10 cellular contexts compared by ENCODE assay signal in the genomic region with DNA sequence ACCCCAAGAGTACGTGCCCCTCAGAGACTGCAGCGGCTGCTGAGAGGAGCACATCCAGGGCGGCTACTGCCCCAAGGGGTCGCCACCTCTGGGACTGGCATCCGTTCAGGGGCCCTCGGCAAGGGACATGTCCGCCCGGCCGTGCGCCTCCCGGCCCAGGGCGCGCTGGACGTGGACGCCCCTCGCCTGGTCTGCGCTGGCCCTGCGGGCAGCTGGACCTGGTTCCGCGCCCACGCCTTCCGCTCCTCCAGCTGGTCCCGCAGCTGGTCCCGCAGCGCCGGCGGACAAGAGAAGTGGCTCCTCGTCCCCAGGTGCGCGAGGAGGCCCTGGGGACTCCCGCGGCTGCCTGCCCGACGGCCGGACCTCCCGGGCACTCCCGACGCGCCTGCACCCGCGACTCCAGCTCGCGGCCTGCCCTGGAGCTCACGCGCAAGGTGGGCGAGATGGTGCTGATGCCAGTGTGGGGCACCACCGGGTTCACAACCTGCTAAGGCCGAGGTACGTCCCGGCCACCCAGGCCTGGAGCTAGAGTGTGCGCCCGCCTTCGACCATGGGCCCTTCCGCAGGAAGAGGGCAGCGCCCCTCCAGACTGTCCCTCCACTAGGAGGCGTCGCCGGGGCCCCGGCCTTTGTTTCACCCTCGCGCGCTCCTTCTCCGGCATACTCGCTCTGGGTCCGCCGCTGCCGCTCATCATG. TPM values are rescaled to one million over a fixed set of nuclear protein-coding genes. Genes with fewer than 3 reads are reported as not detected.
DNase-seq lines count a peak whose midpoint lies in the region; ATAC-seq and TF ChIP-seq lines count a peak whose summit lies in the region.
"Had no signal": no experiment of that assay in that cellular context is flagged by ENCODE, and none has a peak within 500 bp of the region (broad histone marks: within the 10 kb centered on the region; RNA-seq: fewer than 3 reads in every experiment).

No MANE protein-coding gene starts in this region.

- no peaks in the 10 kb centered on the region for H3F3A ChIP-seq in neural progenitor cell (ENCODE audit: low read depth)

- intact Hi-C loops in dendritic cell treated with granulocyte-macrophage colony-stimulating factor and Interleukin-4, amounts not matched to agents 40 ng/mL and 50 ng/mL, for 4 days (cut with micrococcal nuclease): no loop called here
- intact Hi-C loops in lower lobe of right lung (cut with DNase I): loop anchor here (10.0 kb wide), 1 partner anchor 71 kb away; no protein-coding TSS in a partner anchor

- no peaks in the 10 kb centered on the region for H3K9me3 ChIP-seq in lower lobe of right lung
- H3K9me3 ChIP-seq in thoracic aorta: no peaks in the 10 kb centered on the region
- no peaks in the 10 kb centered on the region for H3K9me3 ChIP-seq in neural progenitor cell (ENCODE audit: low read depth)

- peak; percentile 49 to 50 for ATAC-seq in activated CD4-positive, CD25-positive, alpha-beta regulatory T cell treated with anti-CD3 and anti-CD28 coated beads, Interleukin-2, amount 50 U/mL, for 24 hours
- ATAC-seq in lower lobe of right lung (peak; percentile 39 to 43), thoracic aorta (ENCODE audit: insufficient number of reproducible peaks, low FRiP score, low read depth) (no peak), HG02938 (IDR thresholded peaks at IDR 0.05; ENCODE audit: unreplicated experiment) (no peak), HG03095 (IDR thresholded peaks at IDR 0.05; ENCODE audit: unreplicated experiment) (no peak)
- ATAC-seq: Panc1 had no signal

- H3K27ac ChIP-seq in lower lobe of right lung (no peak overlapping the region), thoracic aorta (no peak overlapping the region), neural progenitor cell (no peak overlapping the region)

- TF ChIP-seq CTCF in lower lobe of right lung (IDR thresholded peaks at IDR 0.05): no peak
- TF ChIP-seq CTCF in thoracic aorta (IDR thresholded peaks at IDR 0.05): no peak
- no peak for TF ChIP-seq CTCF in neural progenitor cell (IDR thresholded peaks at IDR 0.05)

- no peaks in the 10 kb centered on the region for H3K9me3 Mint-ChIP-seq in dendritic cell treated with granulocyte-macrophage colony-stimulating factor and Interleukin-4, amounts not matched to agents 40 ng/mL and 50 ng/mL, for 4 days
- peaks cover 44% of the 10 kb centered on the region for H3K9me3 Mint-ChIP-seq in neural progenitor cell

- H3K4me3 Mint-ChIP-seq in dendritic cell treated with granulocyte-macrophage colony-stimulating factor and Interleukin-4, amounts not matched to agents 40 ng/mL and 50 ng/mL, for 4 days: peak overlapping the region; percentile 9
- H3K4me3 Mint-ChIP-seq in neural progenitor cell: no peak overlapping the region

- H3K36me3 Mint-ChIP-seq in dendritic cell treated with granulocyte-macrophage colony-stimulating factor and Interleukin-4, amounts not matched to agents 40 ng/mL and 50 ng/mL, for 4 days (ENCODE audit: low read depth): no peaks in the 10 kb centered on the region
- H3K36me3 Mint-ChIP-seq in neural progenitor cell: peaks cover 29% of the 10 kb centered on the region

- peaks cover 13% of the 10 kb centered on the region for H3K4me1 ChIP-seq in lower lobe of right lung
- H3K4me1 ChIP-seq in thoracic aorta (ENCODE audit: control insufficient read depth in 1 of 2, low read depth in 2 of 2): peaks cover 0 to 9% of the 10 kb centered on the region in 2 donors
- H3K4me1 ChIP-seq in neural progenitor cell: no peaks in the 10 kb centered on the region

- H3K4me2 ChIP-seq in neural progenitor cell: no peak overlapping the region

- peak overlapping the region; percentile 44 for H3K4me3 ChIP-seq in lower lobe of right lung
- H3K4me3 ChIP-seq in thoracic aorta: peak overlapping the region; percentile 56
- no peak overlapping the region for H3K4me3 ChIP-seq in neural progenitor cell

- H3K9ac ChIP-seq in neural progenitor cell: no peak overlapping the region

- H3K4me1 Mint-ChIP-seq in dendritic cell treated with granulocyte-macrophage colony-stimulating factor and Interleukin-4, amounts not matched to agents 40 ng/mL and 50 ng/mL, for 4 days (ENCODE audit: low read depth): no peaks in the 10 kb centered on the region
- H3K4me1 Mint-ChIP-seq in neural progenitor cell: no peaks in the 10 kb centered on the region

- no peaks in the 10 kb centered on the region for H3K79me2 ChIP-seq in neural progenitor cell (ENCODE audit: low read depth)

- H3K27me3 ChIP-seq in lower lobe of right lung (ENCODE audit: low read depth) (peaks cover 6% of the 10 kb centered on the region), thoracic aorta (replicated peaks; ENCODE audit: insufficient read depth) (no peaks in the 10 kb centered on the region), neural progenitor cell (no peaks in the 10 kb centered on the region)

- no peak overlapping the region for H2AFZ ChIP-seq in neural progenitor cell (replicated peaks)

- no peak overlapping the region for H3K27ac Mint-ChIP-seq in dendritic cell treated with granulocyte-macrophage colony-stimulating factor and Interleukin-4, amounts not matched to agents 40 ng/mL and 50 ng/mL, for 4 days
- H3K27ac Mint-ChIP-seq in neural progenitor cell: no peak overlapping the region

- H3K36me3 ChIP-seq in lower lobe of right lung: no peaks in the 10 kb centered on the region
- H3K36me3 ChIP-seq in thoracic aorta: no peaks in the 10 kb centered on the region
- no peaks in the 10 kb centered on the region for H3K36me3 ChIP-seq in neural progenitor cell

- no peaks in the 10 kb centered on the region for H4K20me1 ChIP-seq in neural progenitor cell (ENCODE audit: low read depth)

- DNase-seq in activated CD4-positive, CD25-positive, alpha-beta regulatory T cell treated with anti-CD3 and anti-CD28 coated beads, Interleukin-2, amount 50 U/mL, for 72 hours: no peak
- DNase-seq in lower lobe of right lung (no peak), thoracic aorta (ENCODE audit: low spot score) (no peak), neural progenitor cell (ENCODE audit: low spot score) (no peak)
- DNase-seq: midbrain had no signal

- H3K27me3 Mint-ChIP-seq in dendritic cell treated with granulocyte-macrophage colony-stimulating factor and Interleukin-4, amounts not matched to agents 40 ng/mL and 50 ng/mL, for 4 days: peaks cover 57% of the 10 kb centered on the region
- H3K27me3 Mint-ChIP-seq in neural progenitor cell (ENCODE audit: insufficient read depth, low read depth): peaks cover 3% of the 10 kb centered on the region

RNA-seq across cellular contexts. Expression of a gene that starts 14.4 kb away (rescaled TPM):
- total RNA-seq in lower lobe of right lung (2.6 TPM), thoracic aorta (not detected), neural progenitor cell (ENCODE audit: low replicate concordance) (not detected in 2 replicates)

RNA-seq across cellular contexts. Expression of a gene that starts 45.1 kb away (rescaled TPM):
- total RNA-seq in lower lobe of right lung: 12.1 TPM
- total RNA-seq in thoracic aorta: 1 to 10 TPM in 1 of 2 donors, not detected in 1; 1.4 TPM
- 1.1 and 1.5 TPM in 2 replicates for total RNA-seq in neural progenitor cell (ENCODE audit: low replicate concordance)

RNA-seq across cellular contexts. Expression of a gene that starts 52.3 kb away (rescaled TPM):
- 2.0 TPM for total RNA-seq in lower lobe of right lung
- under 1 TPM in 1 of 2 donors, not detected in 1; 0.68 TPM for total RNA-seq in thoracic aorta
- total RNA-seq in neural progenitor cell (ENCODE audit: low replicate concordance): 5.3 and 5.5 TPM in 2 replicates

Comparison
In these comparisons a context has a peak if more than half of its experiments do, and no peak if none do; other contexts are left out.
1. ATAC-seq: peak in activated CD4-positive, CD25-positive, alpha-beta regulatory T cell treated with anti-CD3 and anti-CD28 coated beads, Interleukin-2, amount 50 U/mL, for 24 hours (2 of 2) and lower lobe of right lung (2 of 2); none in thoracic aorta (single experiment), HG02938 (single experiment) and HG03095 (single experiment).